ENCODE assay signal across 8 cellular contexts in genomic region chr17:49995055-49995738, GRCh38. TPM values are rescaled to one million over a fixed set of nuclear protein-coding genes. Genes with fewer than 3 reads are reported as not detected.
DNase-seq lines count a peak whose midpoint lies in the region; ATAC-seq and TF ChIP-seq lines count a peak whose summit lies in the region.

TSS of gene DLX3 (minus strand) at chr17:49995224. CDS start at chr17:49994998, 226 bp downstream.

- peak within 1 kb of the TSS; percentile 31 for H3K9ac ChIP-seq in SK-N-MC (ENCODE audit: insufficient read length)

- H3K4me1 Mint-ChIP-seq in IgD-negative memory B cell (peaks cover 13 to 22% (median 19%) of the 10 kb centered on the region in 3 donors), memory B cell (peaks cover 26% of the 10 kb centered on the region)

- no peaks in the 10 kb centered on the region for H3K27me3 ChIP-seq in thyroid gland

- no peak for ATAC-seq in memory B cell (ENCODE audit: low read depth)

- H3K9me3 ChIP-seq in SK-N-MC (ENCODE audit: low read depth, low read length), result no peaks in the 10 kb centered on the region
- H3K9me3 ChIP-seq in thyroid gland, result no peaks in the 10 kb centered on the region

- H3K27ac Mint-ChIP-seq in IgD-negative memory B cell (peak within 1 kb of the TSS in 2 of 3 donors; percentile 40 to 46), memory B cell (peak within 1 kb of the TSS; percentile 2)

- H3K27ac ChIP-seq in SK-N-MC (no peak within 1 kb of the TSS), thyroid gland (no peak within 1 kb of the TSS)

- DNase-seq in COR-L47 (lab: John Stamatoyannopoulos, UW) (peak; percentile 78), SK-N-MC (ENCODE audit: low read depth, low spot score) (peak; percentile 57), ecto neural progenitor cell (ENCODE audit: low spot score) (peak; percentile 96), memory B cell (ENCODE audit: low spot score in 2 of 2) (peak in 1 of 2 donors; percentile 34), thyroid gland (peak; percentile 92 to 94), GM19238 (ENCODE audit: insufficient read length, low spot score) (no peak), inferior parietal cortex (ENCODE audit: extremely low spot score) (no peak)

- no peaks in the 10 kb centered on the region for H3K36me3 ChIP-seq in SK-N-MC (ENCODE audit: insufficient read depth, low read length)
- no peaks in the 10 kb centered on the region for H3K36me3 ChIP-seq in thyroid gland

- H3K9me3 Mint-ChIP-seq in IgD-negative memory B cell (no peaks in the 10 kb centered on the region), memory B cell (no peaks in the 10 kb centered on the region)

- intact Hi-C loops in thyroid gland (cut with DNase I), result loop anchor here (5.0 to 10.0 kb wide), 3 partner anchors 113 to 428 kb away; no protein-coding TSS in a partner anchor

- peaks cover 58% of the 10 kb centered on the region for H3K27me3 Mint-ChIP-seq in IgD-negative memory B cell
- peaks cover 47% of the 10 kb centered on the region for H3K27me3 Mint-ChIP-seq in memory B cell

- H3K4me3 ChIP-seq in SK-N-MC (peak within 1 kb of the TSS; percentile 79), thyroid gland (replicated peaks in 1 of 3) (peak within 1 kb of the TSS in 2 of 3 donors; percentile 34 to 46)

- peaks cover 26 to 51% of the 10 kb centered on the region in 2 donors for H3K4me1 ChIP-seq in thyroid gland

- H3K4me3 Mint-ChIP-seq in IgD-negative memory B cell (peak within 1 kb of the TSS; percentile 71 to 89 (median 85)), memory B cell (peak within 1 kb of the TSS; percentile 86)

- peak; percentile 89 to 98 for TF ChIP-seq POLR2A in thyroid gland (IDR thresholded peaks at IDR 0.05)

- 5% methylated on average over 26 to 29 of the region's 29 CpGs for WGBS in thyroid gland, 2 donors

- H3K36me3 Mint-ChIP-seq in IgD-negative memory B cell, result no peaks in the 10 kb centered on the region
- H3K36me3 Mint-ChIP-seq in memory B cell, result peaks cover 2% of the 10 kb centered on the region

- TF ChIP-seq CTCF in thyroid gland (IDR thresholded peaks at IDR 0.05), result no peak

RNA-seq across cellular contexts. Expression of gene DLX3, which starts in this region (rescaled TPM):
- polyA plus RNA-seq in IgD-negative memory B cell, result not detected
- total RNA-seq in thyroid gland, result 1 to 10 TPM; 1.8 to 2.4 (median 2.1) TPM

Comparison
In these comparisons a context has a peak if more than half of its experiments do, and no peak if none do; other contexts are left out.
1. DNase-seq: peak in COR-L47 (single experiment), SK-N-MC (single experiment), ecto neural progenitor cell (single experiment) and thyroid gland (2 of 2); none in GM19238 (single experiment) and inferior parietal cortex (single experiment).